ENCODE assay signal across 23 cellular contexts in the genomic region with DNA sequence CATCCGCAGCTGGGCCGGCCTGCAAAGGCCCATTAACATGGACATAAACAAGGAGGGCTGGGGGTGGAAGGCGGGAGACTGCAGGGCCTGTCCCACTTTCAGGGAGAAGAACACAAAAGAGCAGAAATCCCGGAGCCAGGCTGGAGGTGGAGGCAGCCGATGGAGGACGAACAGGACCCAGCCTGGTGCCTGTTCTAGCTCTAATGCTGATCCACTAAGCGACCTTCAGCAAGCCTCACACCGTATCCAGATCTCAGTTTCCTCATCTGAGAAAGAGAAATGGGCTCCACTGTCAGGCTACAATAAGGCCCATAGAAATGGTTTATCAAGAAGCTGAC.
DNase-seq lines count a peak whose midpoint lies in the region; ATAC-seq, FAIRE-seq and TF ChIP-seq lines count a peak whose summit lies in the region.
"Had no signal": no experiment of that assay in that cellular context is flagged by ENCODE, and none has a peak within 500 bp of the region (broad histone marks: within the 10 kb centered on the region; RNA-seq: fewer than 3 reads in every experiment).

No MANE protein-coding gene starts in this region.

- H2AFZ ChIP-seq in K562 (ENCODE audit: low read depth, low read length), result no peak overlapping the region
- no peak overlapping the region for H2AFZ ChIP-seq in Karpas-422 (ENCODE audit: low read length)

- CTCF ChIA-PET in K562 (lab: Yijun Ruan, JAX; ENCODE audit: low intra/inter-chr PET ratio), result no interaction called here

- in situ Hi-C loops in K562 (cut with MboI), result no loop called here

- no peaks in the 10 kb centered on the region for H3K79me2 ChIP-seq in K562 (ENCODE audit: control insufficient read depth, insufficient read depth, low read length)
- no peaks in the 10 kb centered on the region for H3K79me2 ChIP-seq in Karpas-422 (ENCODE audit: low read length)

- H3K9me2 ChIP-seq in Karpas-422 (replicated peaks; ENCODE audit: insufficient read depth, low read length), result no peaks in the 10 kb centered on the region

- DNase-seq in H7 (peak; percentile 38), K562 (ENCODE audit: extremely low read depth in 1 of 4, low spot score in 3 of 4) (no peak), islet precursor cell (peak; percentile 49), HUDEP-2 (lab: John Stamatoyannopoulos, UW; ENCODE audit: unreplicated experiment in 76 of 76) (no peak), Karpas-422 (no peak), H54 (ENCODE audit: insufficient read length, low spot score) (no peak)
- DNase-seq in stimulated activated CD8-positive, alpha-beta memory T cell treated with anti-CD3 and anti-CD28 coated beads, Interleukin-4, amount 100 ng/mL, for 48 hours, result peak; percentile 6
- DNase-seq: activated gamma-delta T cell treated with Interleukin-2 at 50 U/mL for 16 hours; activated naive CD8-positive, alpha-beta T cell treated with anti-CD3 and anti-CD28 coated beads, Interleukin-2, amount 50 U/mL, for 24 hours; DMS153; kidney glomerular epithelial cell; NCI-H2107; NCI-H774; SHP77 treated with DMSO at 0.1 percent for 48 hours; stimulated activated naive CD4-positive, alpha-beta T cell treated with Interleukin-2 at 50 U/mL for 16 hours; thyroid gland had no signal

- TF ChIP-seq CTCF in K562 (IDR thresholded peaks at IDR 0.05 in 2 of 3, conservative IDR thresholded peaks at IDR 0.05 in 1 of 3; ENCODE audit: insufficient read depth in 2 of 3, low read depth in 1 of 3, low read length in 3 of 3), result no peak

- H3K36me3 ChIP-seq in H7 (replicated peaks; ENCODE audit: control insufficient read depth, insufficient read depth, low read length), result no peaks in the 10 kb centered on the region
- H3K36me3 ChIP-seq in K562 (ENCODE audit: control insufficient read depth, insufficient read depth, low read length), result no peaks in the 10 kb centered on the region
- H3K36me3 ChIP-seq in Karpas-422 (ENCODE audit: insufficient read depth, low read length), result no peaks in the 10 kb centered on the region
- H3K36me3 ChIP-seq: BLaER1, Peyer's patch, thyroid gland had no signal

- H3K27ac ChIP-seq in K562 (ENCODE audit: extremely low read depth, low read depth, low read length) (no peak overlapping the region), Karpas-422 (ENCODE audit: low read length) (no peak overlapping the region)
- H3K27ac ChIP-seq: BLaER1, skin epidermis, thyroid gland had no signal

- 2% methylated on average over 8 of the region's 8 CpGs for WGBS in K562 (ENCODE audit: insufficient coverage, low coverage, missing lambda C conversion rate)

- H3K4me3 ChIP-seq in H7 (ENCODE audit: insufficient read depth, low read depth, low read length) (no peak overlapping the region), K562 (no peak overlapping the region), Karpas-422 (ENCODE audit: low read length) (no peak overlapping the region)
- H3K4me3 ChIP-seq: BLaER1, GM12878, lung, Peyer's patch, skin epidermis, thyroid gland had no signal

- H3K9me1 ChIP-seq in K562 (ENCODE audit: control insufficient read depth, insufficient read depth, low read length), result no peaks in the 10 kb centered on the region

- FAIRE-seq in K562 (lab: Jason Lieb, UNC) (no peak), H54 (lab: Jason Lieb, UNC) (no peak)
- FAIRE-seq: frontal cortex, GM12878 had no signal

- BruUV-seq in K562 (replicated peaks; lab: Mats Ljungman, UMichigan), result no TSS peak

- no peak; the same call in 2 of the 3 replicates for ATAC-seq in K562
- ATAC-seq: activated naive CD8-positive, alpha-beta T cell treated with anti-CD3 and anti-CD28 coated beads, Interleukin-2, amount 50 U/mL, for 24 hours; GM12878; HCT116 had no signal

- POLR2A ChIA-PET in K562 (lab: Yijun Ruan, JAX), result interaction anchor here (0.9 kb wide), 1 partner anchor 9 kb away, joined by 3 read pairs; no protein-coding TSS in a partner anchor

- peaks cover 16% of the 10 kb centered on the region; the same call in 1 of the 2 replicates for H4K20me1 ChIP-seq in K562 (replicated peaks; ENCODE audit: control insufficient read depth, insufficient read depth, low read length)
- H4K20me1 ChIP-seq in Karpas-422 (ENCODE audit: insufficient read depth, low read depth, low read length), result no peaks in the 10 kb centered on the region
- H4K20me1 ChIP-seq: BLaER1 had no signal

- TF ChIP-seq POLR2A in K562 (conservative IDR thresholded peaks at IDR 0.05) (no peak), H54 (IDR thresholded peaks at IDR 0.05; ENCODE audit: low read depth, low read length) (no peak)

- intact Hi-C loops in K562 (cut with micrococcal nuclease), result no loop called here

- no peaks in the 10 kb centered on the region for H3K4me1 ChIP-seq in K562 (replicated peaks in 1 of 2; ENCODE audit: control insufficient read depth in 2 of 2, insufficient read depth in 2 of 2, low read length in 2 of 2)
- no peaks in the 10 kb centered on the region for H3K4me1 ChIP-seq in Karpas-422 (ENCODE audit: low read length)
- H3K4me1 ChIP-seq: BLaER1, Peyer's patch, thyroid gland had no signal

- no peak for TF ChIP-seq EP300 in K562 (IDR thresholded peaks at IDR 0.05; ENCODE audit: low read length)

- no peak overlapping the region for H3K4me2 ChIP-seq in K562 (ENCODE audit: insufficient read depth, low read length)
- no peak overlapping the region for H3K4me2 ChIP-seq in Karpas-422 (ENCODE audit: low read depth, low read length, poor library complexity, severe bottlenecking)
- H3K4me2 ChIP-seq: BLaER1 had no signal

- H3K9me3 ChIP-seq in K562 (replicated peaks; ENCODE audit: control insufficient read depth, insufficient read depth, low read depth, low read length) (no peaks in the 10 kb centered on the region), Karpas-422 (ENCODE audit: low read length) (no peaks in the 10 kb centered on the region)
- H3K9me3 ChIP-seq: BLaER1, Peyer's patch, thyroid gland had no signal

- H3K27me3 ChIP-seq in H7 (ENCODE audit: control insufficient read depth, insufficient read depth, low read length), result no peaks in the 10 kb centered on the region
- H3K27me3 ChIP-seq in K562 (ENCODE audit: control insufficient read depth in 2 of 2, insufficient read depth in 2 of 2, low read length in 2 of 2), result peaks cover 15 to 48% of the 10 kb centered on the region in 2 experiments
- H3K27me3 ChIP-seq in Karpas-422 (ENCODE audit: low read length), result no peaks in the 10 kb centered on the region
- H3K27me3 ChIP-seq: BLaER1, Peyer's patch, thyroid gland had no signal

- H3K9ac ChIP-seq in K562 (ENCODE audit: insufficient read depth in 1 of 2, low read depth in 2 of 2, low read length in 2 of 2) (no peak overlapping the region), Karpas-422 (ENCODE audit: low read length) (no peak overlapping the region)
- H3K9ac ChIP-seq: BLaER1 had no signal

- TF ChIP-seq RAD21 in K562 (CRISPR knock-in tag; conservative IDR thresholded peaks at IDR 0.05 in 1 of 2, IDR thresholded peaks at IDR 0.05 in 1 of 2), result no peak

TF ChIP-seq in K562, 482 proteins besides CTCF, POLR2A, EP300 and RAD21:
- TF ChIP-seq SOX6 (IDR thresholded peaks at IDR 0.05) (no peak), ZFP36 (IDR thresholded peaks at IDR 0.05; ENCODE audit: low read depth, low read length, partially characterized antibody) (peak; percentile 50)

Comparison
In these comparisons a context has a peak if more than half of its experiments do, and no peak if none do; other contexts are left out.
1. DNase-seq: peak in H7 (single experiment), islet precursor cell (single experiment) and stimulated activated CD8-positive, alpha-beta memory T cell treated with anti-CD3 and anti-CD28 coated beads, Interleukin-4, amount 100 ng/mL, for 48 hours (single experiment); none in K562 (0 of 4), HUDEP-2 (0 of 76), Karpas-422 (single experiment) and H54 (single experiment).